In the genomic region with DNA sequence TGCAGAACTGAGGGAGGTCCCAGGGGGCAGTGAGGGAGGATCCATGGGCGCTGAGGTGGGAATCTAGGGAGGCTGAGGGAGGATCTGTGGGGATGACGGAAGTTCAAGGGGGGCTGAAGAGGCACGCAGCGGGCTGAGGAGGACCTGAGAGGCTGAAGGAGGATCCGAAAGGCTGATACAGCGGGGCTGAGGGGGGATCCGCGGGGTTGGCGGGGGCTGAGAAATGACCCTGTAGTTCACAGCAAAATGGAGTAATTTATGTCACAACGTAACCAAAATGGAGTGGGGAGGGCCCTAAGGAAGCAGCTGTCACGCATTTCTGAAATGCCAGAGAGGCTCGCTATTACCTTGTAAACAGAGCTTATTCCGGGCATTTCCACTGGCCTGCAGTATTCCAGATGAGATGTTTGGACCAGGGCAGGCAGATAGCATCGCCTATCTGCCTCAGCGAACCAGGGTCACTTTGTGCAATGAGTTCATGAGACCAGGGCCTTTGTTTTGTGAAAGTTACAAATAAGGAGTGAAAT, we compare ENCODE assay signal across 6 cellular contexts. TPM values are rescaled to one million over a fixed set of nuclear protein-coding genes. Genes with fewer than 3 reads are reported as not detected.
DNase-seq lines count a peak whose midpoint lies in the region; ATAC-seq and TF ChIP-seq lines count a peak whose summit lies in the region.

No MANE protein-coding gene starts in this region.

- H3K4me1 ChIP-seq in NT2/D1 (ENCODE audit: insufficient read depth, insufficient read length) (no peaks in the 10 kb centered on the region), right cardiac atrium (ENCODE audit: control insufficient read depth, insufficient read depth, low read length) (peaks cover 3% of the 10 kb centered on the region), transverse colon (peaks cover 16 to 22% (median 19%) of the 10 kb centered on the region in 4 donors)

- H3K27me3 ChIP-seq in NT2/D1 (ENCODE audit: insufficient read depth, insufficient read length): peaks cover 10% of the 10 kb centered on the region
- H3K27me3 ChIP-seq in right cardiac atrium (ENCODE audit: control insufficient read depth, insufficient read depth): no peaks in the 10 kb centered on the region
- no peaks in the 10 kb centered on the region for H3K27me3 ChIP-seq in transverse colon

- H3K9ac ChIP-seq in NT2/D1 (ENCODE audit: insufficient read length, low read depth): peak overlapping the region; percentile 96

- no peak for TF ChIP-seq POLR2A in transverse colon (IDR thresholded peaks at IDR 0.05)

- 37% methylated on average over 15 of the region's 15 CpGs for WGBS in right cardiac atrium
- 20 to 33% methylated on average over 3 to 15 of the region's 15 CpGs for WGBS in transverse colon (ENCODE audit: low coverage in 1 of 2), 2 donors

- ATAC-seq in right cardiac atrium: peak in 1 of 2 donors; percentile 1

- H3K9me3 ChIP-seq in NT2/D1 (ENCODE audit: insufficient read depth, low read length) (no peaks in the 10 kb centered on the region), right cardiac atrium (ENCODE audit: control insufficient read depth, low read length) (no peaks in the 10 kb centered on the region), transverse colon (no peaks in the 10 kb centered on the region)

- peak overlapping the region; percentile 20 for H3K27ac ChIP-seq in right cardiac atrium (ENCODE audit: low read length)
- H3K27ac ChIP-seq in transverse colon: peak overlapping the region; percentile 88 to 97 (median 94)

- DNase-seq in ELF-1 (ENCODE audit: low read depth, low spot score) (peak; percentile 48), NT2/D1 (ENCODE audit: low read depth, low spot score) (no peak), right cardiac atrium (peak in 2 of 3 donors; percentile 63 to 64), transverse colon (no peak), NCI-H748 treated with DMSO at 0.1 percent for 48 hours (lab: John Stamatoyannopoulos, UW) (no peak), NCI-H526 (lab: John Stamatoyannopoulos, UW) (no peak)

- no peak for TF ChIP-seq CTCF in transverse colon (IDR thresholded peaks at IDR 0.05)

- H3K4me3 ChIP-seq in NT2/D1 (ENCODE audit: insufficient read length, low read depth) (peak overlapping the region; percentile 96), right cardiac atrium (ENCODE audit: low read length) (peak overlapping the region; percentile 55), transverse colon (peak overlapping the region; percentile 68 to 90 (median 80))

- in situ Hi-C loops in transverse colon (cut with MboI; ENCODE audit: low pct_ligation_motif_present in 1 of 4, low pct_unique_long_range_greater_than_20kb in 1 of 4, low sequenced_read_pairs in 3 of 4): no loop called here

- intact Hi-C loops in right cardiac atrium (cut with DNase I): no loop called here
- intact Hi-C loops in transverse colon (cut with DNase I; ENCODE audit: low total_unique reads): no loop called here

- H3K36me3 ChIP-seq in NT2/D1 (ENCODE audit: insufficient read depth, insufficient read length, low read length): peaks cover 32% of the 10 kb centered on the region
- no peaks in the 10 kb centered on the region for H3K36me3 ChIP-seq in transverse colon

- TF ChIP-seq EP300 in transverse colon (IDR thresholded peaks at IDR 0.05; ENCODE audit: low read depth): no peak

RNA-seq across cellular contexts. Expression of gene MRPL55, which starts 0.9 kb away (rescaled TPM):
- total RNA-seq in right cardiac atrium: 10 to 100 TPM; 51.6 to 56.5 (median 52.8) TPM
- polyA plus RNA-seq in right cardiac atrium: 103 TPM
- 10 to 100 TPM; 47.1 to 95.5 (median 77.1) TPM for total RNA-seq in transverse colon

RNA-seq across cellular contexts. Expression of gene C1orf35, which starts 6.9 kb away (rescaled TPM):
- 1 to 10 TPM; 6.3 to 8.6 (median 7.4) TPM for total RNA-seq in right cardiac atrium
- polyA plus RNA-seq in right cardiac atrium: 7.9 TPM
- 10 to 100 TPM; 11.6 to 17.1 (median 15.7) TPM for total RNA-seq in transverse colon

RNA-seq across cellular contexts. Expression of gene ARF1, which starts 27.5 kb away (rescaled TPM):
- total RNA-seq in right cardiac atrium (100 to 1,000 TPM; 299 to 395 (median 364) TPM), transverse colon (100 to 1,000 TPM; 303 to 452 (median 375) TPM)
- polyA plus RNA-seq in right cardiac atrium: 340 TPM

RNA-seq across cellular contexts. Expression of gene GUK1, which starts 30.1 kb away (rescaled TPM):
- total RNA-seq in right cardiac atrium: 100 to 1,000 TPM; 151 to 202 (median 169) TPM
- polyA plus RNA-seq in right cardiac atrium: 315 TPM
- 100 to 1,000 TPM; 183 to 573 (median 382) TPM for total RNA-seq in transverse colon

RNA-seq across cellular contexts. Expression of gene GJC2, which starts 39.7 kb away (rescaled TPM):
- total RNA-seq in right cardiac atrium: 1 to 10 TPM; 1.2 to 2.2 (median 1.7) TPM
- polyA plus RNA-seq in right cardiac atrium: 1.3 TPM
- 1 to 10 TPM in 2 of 4 donors, under 1 TPM in 2; 0.20 to 7.1 (median 1.4) TPM for total RNA-seq in transverse colon

Comparison
In these comparisons a context has a peak if more than half of its experiments do, and no peak if none do; other contexts are left out.
1. DNase-seq: peak in ELF-1 (single experiment) and right cardiac atrium (2 of 3); none in NT2/D1 (single experiment), transverse colon (single experiment), NCI-H748 treated with DMSO at 0.1 percent for 48 hours (single experiment) and NCI-H526 (0 of 2).
2. Peak in every context shown above with its lines, with median percentiles within 50 percentile points of each other: H3K4me3 ChIP-seq.